ENCODE assay signal across 1 cellular context in the genomic region with DNA sequence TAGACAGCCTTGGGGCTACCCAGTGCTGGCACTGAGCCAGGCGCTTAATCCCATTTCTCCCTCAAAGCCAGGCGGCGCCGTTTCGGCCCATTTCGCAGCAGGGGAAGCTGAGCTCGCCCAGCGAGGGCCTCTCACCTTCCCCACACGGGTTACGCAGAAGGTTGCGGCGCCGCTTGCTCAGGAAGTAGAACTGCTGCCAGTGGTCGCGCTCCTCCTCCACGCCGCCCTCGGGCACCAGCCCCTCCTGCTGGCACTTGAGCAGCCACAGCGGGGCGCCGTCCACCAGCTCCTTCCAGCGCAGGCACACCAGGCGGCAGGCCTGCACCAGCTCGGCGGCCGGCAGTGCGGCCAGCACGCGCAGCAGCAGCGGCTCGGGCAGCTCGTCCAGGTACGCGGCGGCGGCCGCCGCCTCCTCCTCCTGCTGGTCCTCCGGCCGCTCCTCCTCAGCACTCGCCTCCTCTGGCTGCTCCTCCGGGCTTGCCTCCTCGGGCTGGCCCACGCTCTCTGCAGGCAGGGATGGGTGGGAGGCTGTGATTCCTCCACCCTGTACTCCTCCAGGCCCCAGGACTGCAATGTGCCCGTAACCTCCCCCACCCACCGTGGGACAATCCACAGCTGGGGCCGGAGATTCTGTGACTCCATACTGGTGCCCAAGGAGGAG.
TF ChIP-seq lines count a peak whose summit lies in the region.

No MANE protein-coding gene starts in this region.

TF ChIP-seq in GM23338, 12 proteins besides CTCF, POLR2A, EP300 and RAD21:
- TF ChIP-seq, protein P1, sequence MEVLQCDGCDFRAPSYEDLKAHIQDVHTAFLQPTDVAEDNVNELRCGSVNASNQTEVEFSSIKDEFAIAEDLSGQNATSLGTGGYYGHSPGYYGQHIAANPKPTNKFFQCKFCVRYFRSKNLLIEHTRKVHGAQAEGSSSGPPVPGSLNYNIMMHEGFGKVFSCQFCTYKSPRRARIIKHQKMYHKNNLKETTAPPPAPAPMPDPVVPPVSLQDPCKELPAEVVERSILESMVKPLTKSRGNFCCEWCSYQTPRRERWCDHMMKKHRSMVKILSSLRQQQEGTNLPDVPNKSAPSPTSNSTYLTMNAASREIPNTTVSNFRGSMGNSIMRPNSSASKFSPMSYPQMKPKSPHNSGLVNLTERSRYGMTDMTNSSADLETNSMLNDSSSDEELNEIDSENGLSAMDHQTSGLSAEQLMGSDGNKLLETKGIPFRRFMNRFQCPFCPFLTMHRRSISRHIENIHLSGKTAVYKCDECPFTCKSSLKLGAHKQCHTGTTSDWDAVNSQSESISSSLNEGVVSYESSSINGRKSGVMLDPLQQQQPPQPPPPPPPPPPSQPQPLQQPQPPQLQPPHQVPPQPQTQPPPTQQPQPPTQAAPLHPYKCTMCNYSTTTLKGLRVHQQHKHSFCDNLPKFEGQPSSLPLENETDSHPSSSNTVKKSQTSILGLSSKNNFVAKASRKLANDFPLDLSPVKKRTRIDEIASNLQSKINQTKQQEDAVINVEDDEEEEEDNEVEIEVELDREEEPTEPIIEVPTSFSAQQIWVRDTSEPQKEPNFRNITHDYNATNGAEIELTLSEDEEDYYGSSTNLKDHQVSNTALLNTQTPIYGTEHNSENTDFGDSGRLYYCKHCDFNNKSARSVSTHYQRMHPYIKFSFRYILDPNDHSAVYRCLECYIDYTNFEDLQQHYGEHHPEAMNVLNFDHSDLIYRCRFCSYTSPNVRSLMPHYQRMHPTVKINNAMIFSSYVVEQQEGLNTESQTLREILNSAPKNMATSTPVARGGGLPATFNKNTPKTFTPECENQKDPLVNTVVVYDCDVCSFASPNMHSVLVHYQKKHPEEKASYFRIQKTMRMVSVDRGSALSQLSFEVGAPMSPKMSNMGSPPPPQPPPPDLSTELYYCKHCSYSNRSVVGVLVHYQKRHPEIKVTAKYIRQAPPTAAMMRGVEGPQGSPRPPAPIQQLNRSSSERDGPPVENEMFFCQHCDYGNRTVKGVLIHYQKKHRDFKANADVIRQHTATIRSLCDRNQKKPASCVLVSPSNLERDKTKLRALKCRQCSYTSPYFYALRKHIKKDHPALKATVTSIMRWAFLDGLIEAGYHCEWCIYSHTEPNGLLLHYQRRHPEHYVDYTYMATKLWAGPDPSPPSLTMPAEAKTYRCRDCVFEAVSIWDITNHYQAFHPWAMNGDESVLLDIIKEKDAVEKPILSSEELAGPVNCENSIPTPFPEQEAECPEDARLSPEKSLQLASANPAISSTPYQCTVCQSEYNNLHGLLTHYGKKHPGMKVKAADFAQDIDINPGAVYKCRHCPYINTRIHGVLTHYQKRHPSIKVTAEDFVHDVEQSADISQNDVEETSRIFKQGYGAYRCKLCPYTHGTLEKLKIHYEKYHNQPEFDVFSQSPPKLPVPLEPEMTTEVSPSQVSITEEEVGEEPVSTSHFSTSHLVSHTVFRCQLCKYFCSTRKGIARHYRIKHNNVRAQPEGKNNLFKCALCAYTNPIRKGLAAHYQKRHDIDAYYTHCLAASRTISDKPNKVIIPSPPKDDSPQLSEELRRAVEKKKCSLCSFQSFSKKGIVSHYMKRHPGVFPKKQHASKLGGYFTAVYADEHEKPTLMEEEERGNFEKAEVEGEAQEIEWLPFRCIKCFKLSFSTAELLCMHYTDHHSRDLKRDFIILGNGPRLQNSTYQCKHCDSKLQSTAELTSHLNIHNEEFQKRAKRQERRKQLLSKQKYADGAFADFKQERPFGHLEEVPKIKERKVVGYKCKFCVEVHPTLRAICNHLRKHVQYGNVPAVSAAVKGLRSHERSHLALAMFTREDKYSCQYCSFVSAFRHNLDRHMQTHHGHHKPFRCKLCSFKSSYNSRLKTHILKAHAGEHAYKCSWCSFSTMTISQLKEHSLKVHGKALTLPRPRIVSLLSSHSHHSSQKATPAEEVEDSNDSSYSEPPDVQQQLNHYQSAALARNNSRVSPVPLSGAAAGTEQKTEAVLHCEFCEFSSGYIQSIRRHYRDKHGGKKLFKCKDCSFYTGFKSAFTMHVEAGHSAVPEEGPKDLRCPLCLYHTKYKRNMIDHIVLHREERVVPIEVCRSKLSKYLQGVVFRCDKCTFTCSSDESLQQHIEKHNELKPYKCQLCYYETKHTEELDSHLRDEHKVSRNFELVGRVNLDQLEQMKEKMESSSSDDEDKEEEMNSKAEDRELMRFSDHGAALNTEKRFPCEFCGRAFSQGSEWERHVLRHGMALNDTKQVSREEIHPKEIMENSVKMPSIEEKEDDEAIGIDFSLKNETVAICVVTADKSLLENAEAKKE (CRISPR knock-in tag; IDR thresholded peaks at IDR 0.05), result no peak
- TF ChIP-seq JUNB (IDR thresholded peaks at IDR 0.05; ENCODE audit: unreplicated experiment) (no peak), ZNF331 (CRISPR knock-in tag; IDR thresholded peaks at IDR 0.05; ENCODE audit: low read depth) (no peak), ZNF114 (CRISPR knock-in tag; IDR thresholded peaks at IDR 0.05) (no peak), ETS1 (IDR thresholded peaks at IDR 0.05) (no peak), EZH2phosphoT487 (IDR thresholded peaks at IDR 0.05; ENCODE audit: unreplicated experiment) (no peak), CREB1 (CRISPR knock-in tag; IDR thresholded peaks at IDR 0.05; ENCODE audit: low read depth) (no peak), EZH2 (IDR thresholded peaks at IDR 0.05; ENCODE audit: low read depth, unreplicated experiment) (no peak), POLR2AphosphoS5 (IDR thresholded peaks at IDR 0.05; ENCODE audit: low read depth) (no peak), STAT1 (IDR thresholded peaks at IDR 0.05; ENCODE audit: unreplicated experiment) (no peak), NANOG (IDR thresholded peaks at IDR 0.05; ENCODE audit: borderline replicate concordance) (no peak)
- TF ChIP-seq, protein P2, sequence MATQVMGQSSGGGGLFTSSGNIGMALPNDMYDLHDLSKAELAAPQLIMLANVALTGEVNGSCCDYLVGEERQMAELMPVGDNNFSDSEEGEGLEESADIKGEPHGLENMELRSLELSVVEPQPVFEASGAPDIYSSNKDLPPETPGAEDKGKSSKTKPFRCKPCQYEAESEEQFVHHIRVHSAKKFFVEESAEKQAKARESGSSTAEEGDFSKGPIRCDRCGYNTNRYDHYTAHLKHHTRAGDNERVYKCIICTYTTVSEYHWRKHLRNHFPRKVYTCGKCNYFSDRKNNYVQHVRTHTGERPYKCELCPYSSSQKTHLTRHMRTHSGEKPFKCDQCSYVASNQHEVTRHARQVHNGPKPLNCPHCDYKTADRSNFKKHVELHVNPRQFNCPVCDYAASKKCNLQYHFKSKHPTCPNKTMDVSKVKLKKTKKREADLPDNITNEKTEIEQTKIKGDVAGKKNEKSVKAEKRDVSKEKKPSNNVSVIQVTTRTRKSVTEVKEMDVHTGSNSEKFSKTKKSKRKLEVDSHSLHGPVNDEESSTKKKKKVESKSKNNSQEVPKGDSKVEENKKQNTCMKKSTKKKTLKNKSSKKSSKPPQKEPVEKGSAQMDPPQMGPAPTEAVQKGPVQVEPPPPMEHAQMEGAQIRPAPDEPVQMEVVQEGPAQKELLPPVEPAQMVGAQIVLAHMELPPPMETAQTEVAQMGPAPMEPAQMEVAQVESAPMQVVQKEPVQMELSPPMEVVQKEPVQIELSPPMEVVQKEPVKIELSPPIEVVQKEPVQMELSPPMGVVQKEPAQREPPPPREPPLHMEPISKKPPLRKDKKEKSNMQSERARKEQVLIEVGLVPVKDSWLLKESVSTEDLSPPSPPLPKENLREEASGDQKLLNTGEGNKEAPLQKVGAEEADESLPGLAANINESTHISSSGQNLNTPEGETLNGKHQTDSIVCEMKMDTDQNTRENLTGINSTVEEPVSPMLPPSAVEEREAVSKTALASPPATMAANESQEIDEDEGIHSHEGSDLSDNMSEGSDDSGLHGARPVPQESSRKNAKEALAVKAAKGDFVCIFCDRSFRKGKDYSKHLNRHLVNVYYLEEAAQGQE (IDR thresholded peaks at IDR 0.05; ENCODE audit: unreplicated experiment), result no peak
